ENCODE assay signal across 32 cellular contexts in genomic region chr7:26331789-26332188, GRCh38.
"Had no signal": no experiment of that assay in that cellular context is flagged by ENCODE, and none has a peak within 500 bp of the region (broad histone marks: within the 10 kb centered on the region; RNA-seq: fewer than 3 reads in every experiment).

No MANE protein-coding gene starts in this region.

- H3K27ac ChIP-seq: ascending aorta, breast epithelium, cardiac muscle cell, colonic mucosa, epithelial cell of prostate, esophagus squamous epithelium, gastroesophageal sphincter had no signal

- H3K27me3 Mint-ChIP-seq: activated CD4-positive, alpha-beta memory T cell treated with anti-CD3 and anti-CD28 coated beads, Interleukin-2, amount 10 ng/mL, durations not matched to agents 7 days and 5 days; activated CD4-positive, alpha-beta T cell treated with anti-CD3 and anti-CD28 coated beads, Interleukin-2, amount 10 ng/mL, durations not matched to agents 7 days and 5 days; activated naive CD4-positive, alpha-beta T cell treated with anti-CD3 and anti-CD28 coated beads, Interleukin-2, amount 10 ng/mL, durations not matched to agents 7 days and 5 days; activated naive CD8-positive, alpha-beta T cell treated with anti-CD3 and anti-CD28 coated beads, Interleukin-2, amount 10 ng/mL, durations not matched to agents 7 days and 5 days; activated T-cell treated with anti-CD3 and anti-CD28 coated beads, Interleukin-2, amount 50 U/mL, for 24 hours; brain; T-helper 17 cell had no signal

- H3K4me3 Mint-ChIP-seq: activated CD4-positive, alpha-beta memory T cell treated with anti-CD3 and anti-CD28 coated beads, Interleukin-2, amount 10 ng/mL, durations not matched to agents 7 days and 5 days; activated CD4-positive, alpha-beta T cell treated with anti-CD3 and anti-CD28 coated beads, Interleukin-2, amount 10 ng/mL, durations not matched to agents 7 days and 5 days; activated naive CD4-positive, alpha-beta T cell treated with anti-CD3 and anti-CD28 coated beads, Interleukin-2, amount 10 ng/mL, durations not matched to agents 7 days and 5 days; activated naive CD8-positive, alpha-beta T cell treated with anti-CD3 and anti-CD28 coated beads, Interleukin-2, amount 10 ng/mL, durations not matched to agents 7 days and 5 days; activated T-cell treated with anti-CD3 and anti-CD28 coated beads, Interleukin-2, amount 50 U/mL, for 24 hours; activated T-cell treated with anti-CD3 and anti-CD28 coated beads, Interleukin-2, amount 50 U/mL, for 72 hours; brain; T-helper 17 cell; T-helper 2 cell treated with Interferon-gamma antibody and Interleukin-4, amounts not matched to agents 5 μg/mL and 100 μg/mL, for 36 hours had no signal

- H3K27ac Mint-ChIP-seq: activated CD4-positive, alpha-beta memory T cell treated with anti-CD3 and anti-CD28 coated beads, Interleukin-2, amount 10 ng/mL, durations not matched to agents 7 days and 5 days; activated CD4-positive, alpha-beta T cell treated with anti-CD3 and anti-CD28 coated beads, Interleukin-2, amount 10 ng/mL, durations not matched to agents 7 days and 5 days; activated naive CD4-positive, alpha-beta T cell treated with anti-CD3 and anti-CD28 coated beads, Interleukin-2, amount 10 ng/mL, durations not matched to agents 7 days and 5 days; activated naive CD4-positive, alpha-beta T cell treated with anti-CD3 and anti-CD28 coated beads, Interleukin-2, amount 50 U/mL, for 72 hours; activated naive CD8-positive, alpha-beta T cell treated with anti-CD3 and anti-CD28 coated beads, Interleukin-2, amount 10 ng/mL, durations not matched to agents 7 days and 5 days; activated T-cell treated with anti-CD3 and anti-CD28 coated beads, Interleukin-2, amount 50 U/mL, for 24 hours; activated T-cell treated with anti-CD3 and anti-CD28 coated beads, Interleukin-2, amount 50 U/mL, for 72 hours; brain; T-helper 17 cell; T-helper 2 cell treated with Interferon-gamma antibody and Interleukin-4, amounts not matched to agents 5 μg/mL and 100 μg/mL, for 36 hours had no signal

- ATAC-seq: activated naive CD4-positive, alpha-beta T cell treated with anti-CD3 and anti-CD28 coated beads, Interleukin-2, amount 50 U/mL, for 72 hours; activated T-cell treated with anti-CD3 and anti-CD28 coated beads, Interleukin-2, amount 50 U/mL, for 72 hours; gastroesophageal sphincter; T-helper 17 cell had no signal

- FAIRE-seq: endometrium, endothelial cell of umbilical vein had no signal

- H3K27me3 ChIP-seq: ascending aorta, breast epithelium, cardiac muscle cell, colonic mucosa, esophagus squamous epithelium, gastroesophageal sphincter had no signal

- H3K36me3 ChIP-seq: ascending aorta, breast epithelium, cardiac muscle cell, colonic mucosa, esophagus squamous epithelium, gastroesophageal sphincter had no signal

- H3K4me1 Mint-ChIP-seq: brain had no signal

- H3K9me3 ChIP-seq: colonic mucosa, esophagus squamous epithelium had no signal

- H3K4me3 ChIP-seq: ascending aorta, breast epithelium, cardiac muscle cell, colonic mucosa, esophagus squamous epithelium, gastroesophageal sphincter had no signal

- H3K9me3 Mint-ChIP-seq: activated CD4-positive, alpha-beta memory T cell treated with anti-CD3 and anti-CD28 coated beads, Interleukin-2, amount 10 ng/mL, durations not matched to agents 7 days and 5 days; activated CD4-positive, alpha-beta T cell treated with anti-CD3 and anti-CD28 coated beads, Interleukin-2, amount 10 ng/mL, durations not matched to agents 7 days and 5 days; activated naive CD4-positive, alpha-beta T cell treated with anti-CD3 and anti-CD28 coated beads, Interleukin-2, amount 10 ng/mL, durations not matched to agents 7 days and 5 days; activated naive CD8-positive, alpha-beta T cell treated with anti-CD3 and anti-CD28 coated beads, Interleukin-2, amount 10 ng/mL, durations not matched to agents 7 days and 5 days; activated T-cell treated with anti-CD3 and anti-CD28 coated beads, Interleukin-2, amount 50 U/mL, for 24 hours; activated T-cell treated with anti-CD3 and anti-CD28 coated beads, Interleukin-2, amount 50 U/mL, for 72 hours had no signal

- DNase-seq: activated CD4-positive, alpha-beta memory T cell treated with anti-CD3 and anti-CD28 coated beads, Interleukin-2, amount 10 ng/mL, durations not matched to agents 7 days and 5 days; activated CD4-positive, alpha-beta T cell treated with anti-CD3 and anti-CD28 coated beads for 1 hour; activated CD4-positive, alpha-beta T cell treated with anti-CD3 and anti-CD28 coated beads for 4 hours; activated CD4-positive, alpha-beta T cell treated with anti-CD3 and anti-CD28 coated beads, Interleukin-2, amount 10 ng/mL, durations not matched to agents 7 days and 5 days; activated CD4-positive, alpha-beta T cell treated with anti-CD3 and anti-CD28 coated beads, Interleukin-2, amount 50 U/mL, for 4 hours; activated CD8-positive, alpha-beta memory T cell treated with anti-CD3 and anti-CD28 coated beads, Interleukin-2, amount 50 U/mL, for 48 hours; activated gamma-delta T cell; activated naive CD4-positive, alpha-beta T cell; activated naive CD4-positive, alpha-beta T cell treated with anti-CD3 and anti-CD28 coated beads, Interleukin-2, amount 10 ng/mL, durations not matched to agents 7 days and 5 days; activated naive CD8-positive, alpha-beta T cell treated with anti-CD3 and anti-CD28 coated beads, Interleukin-2, amount 10 ng/mL, durations not matched to agents 7 days and 5 days; activated T-cell treated with anti-CD3 and anti-CD28 coated beads for 4 hours; activated T-cell treated with anti-CD3 and anti-CD28 coated beads, Interleukin-2, amount 50 U/mL, for 24 hours; activated T-cell treated with anti-CD3 and anti-CD28 coated beads, Interleukin-2, amount 50 U/mL, for 72 hours; central memory CD4-positive, alpha-beta T cell; cerebellar nuclear complex; colonic mucosa; effector CD8-positive, alpha-beta T cell; esophagus squamous epithelium; foreskin melanocyte; T-helper 1 cell; T-helper 17 cell; T1000 had no signal
